8 cellular contexts compared by ENCODE assay signal in genomic region chr17:33778505-33779398, GRCh38.
DNase-seq lines count a peak whose midpoint lies in the region; ATAC-seq and TF ChIP-seq lines count a peak whose summit lies in the region.

No MANE protein-coding gene starts in this region.

- H3K9me3 ChIP-seq in HAP-1 (no peaks in the 10 kb centered on the region), iPS DF 6.9 (ENCODE audit: control insufficient read depth, insufficient read depth, low read length) (no peaks in the 10 kb centered on the region), spleen (no peaks in the 10 kb centered on the region)

- H3K4me3 ChIP-seq in HAP-1 (no peak overlapping the region), iPS DF 6.9 (ENCODE audit: low read length) (no peak overlapping the region), spleen (no peak overlapping the region)

- DNase-seq in D341Med (ENCODE audit: low spot score) (peak; percentile 83), HAP-1 (ENCODE audit: low spot score in 2 of 2) (peak; percentile 48 to 50), NOMO-1 treated with dmso at 0.1 percent for 144 hours (lab: John Stamatoyannopoulos, UW; ENCODE audit: unreplicated experiment) (peak; percentile 20), astrocyte of the hippocampus (ENCODE audit: low read depth, low spot score) (peak; percentile 81), iPS DF 6.9 (ENCODE audit: low read depth, low spot score) (peak; percentile 25), spleen (no peak)

- H3K36me3 ChIP-seq in HAP-1 (replicated peaks), result no peaks in the 10 kb centered on the region
- H3K36me3 ChIP-seq in iPS DF 6.9 (ENCODE audit: control insufficient read depth, insufficient read depth, low read length), result no peaks in the 10 kb centered on the region
- no peaks in the 10 kb centered on the region for H3K36me3 ChIP-seq in spleen

- intact Hi-C loops in spleen (cut with DNase I; ENCODE audit: low total_unique reads), result loop anchor here (5.0 kb wide), 1 partner anchor 369 kb away; no protein-coding TSS in a partner anchor

- in situ Hi-C loops in HAP-1 (cut with MboI; ENCODE audit: low sequenced_read_pairs), result loop anchor here (25.0 kb wide), 3 partner anchors 159 to 584 kb away; partner anchors contain the start of genes CCL1 and CCL13

- H3K4me1 ChIP-seq in HAP-1 (no peaks in the 10 kb centered on the region), iPS DF 6.9 (ENCODE audit: control insufficient read depth, insufficient read depth, low read length) (no peaks in the 10 kb centered on the region), spleen (no peaks in the 10 kb centered on the region)

- TF ChIP-seq CTCF in spleen (IDR thresholded peaks at IDR 0.05 in 8 of 11, conservative IDR thresholded peaks at IDR 0.05 in 3 of 11), result peak; percentile 65 to 97 (median 84)

- WGBS in iPS DF 6.9 (ENCODE audit: insufficient coverage, insufficient read length), result no CpG with 5 or more reads among the region's 9 CpGs
- 56 to 60% (median 59%) methylated on average over 9 of the region's 9 CpGs for WGBS in spleen, 5 donors

- TF ChIP-seq POLR2A in spleen (IDR thresholded peaks at IDR 0.05), result no peak

- H3K27me3 ChIP-seq in HAP-1 (ENCODE audit: low read depth), result no peaks in the 10 kb centered on the region
- H3K27me3 ChIP-seq in iPS DF 6.9 (ENCODE audit: control insufficient read depth, insufficient read depth, low read length), result no peaks in the 10 kb centered on the region
- peaks cover 0 to 46% (median 5%) of the 10 kb centered on the region in 7 donors for H3K27me3 ChIP-seq in spleen (replicated peaks in 1 of 7)

- H3K27ac ChIP-seq in iPS DF 6.9 (ENCODE audit: low read length), result no peak overlapping the region
- no peak overlapping the region for H3K27ac ChIP-seq in spleen

- no peak for ATAC-seq in HG03442 (IDR thresholded peaks at IDR 0.05; ENCODE audit: unreplicated experiment)
- no peak for ATAC-seq in GM18858 (IDR thresholded peaks at IDR 0.05; ENCODE audit: unreplicated experiment)
